1 cellular context compared by ENCODE assay signal in genomic region chr1:183021405-183022201, GRCh38.
TF ChIP-seq lines count a peak whose summit lies in the region.

No MANE protein-coding gene starts in this region.

TF ChIP-seq in WTC11, 78 proteins besides CTCF, POLR2A, EP300 and RAD21 (continued from another document):
- TF ChIP-seq ZSCAN18 (CRISPR knock-in tag; IDR thresholded peaks at IDR 0.05): no peak
- no peak for TF ChIP-seq ZNF232 (CRISPR knock-in tag; IDR thresholded peaks at IDR 0.05)
- TF ChIP-seq NR1H2 (CRISPR knock-in tag; IDR thresholded peaks at IDR 0.05): no peak
- TF ChIP-seq ZNF219 (CRISPR knock-in tag; IDR thresholded peaks at IDR 0.05; ENCODE audit: borderline replicate concordance): no peak
- no peak for TF ChIP-seq PREB (CRISPR knock-in tag; IDR thresholded peaks at IDR 0.05; ENCODE audit: borderline replicate concordance)
- no peak for TF ChIP-seq NR2C2 (CRISPR knock-in tag; IDR thresholded peaks at IDR 0.05)
- TF ChIP-seq ZNF396 (CRISPR knock-in tag; IDR thresholded peaks at IDR 0.05; ENCODE audit: borderline replicate concordance): no peak
TF ChIP-seq in WTC11: peak in this region for 0.
